In genomic region chr2:216414772-216415319, GRCh38 we compare ENCODE assay signal across 19 cellular contexts. TPM values are rescaled to one million over a fixed set of nuclear protein-coding genes. Genes with fewer than 3 reads are reported as not detected.
DNase-seq lines count a peak whose midpoint lies in the region; ATAC-seq and TF ChIP-seq lines count a peak whose summit lies in the region.
"Had no signal": no experiment of that assay in that cellular context is flagged by ENCODE, and none has a peak within 500 bp of the region (broad histone marks: within the 10 kb centered on the region; RNA-seq: fewer than 3 reads in every experiment).

No MANE protein-coding gene starts in this region.

- H3K4me3 ChIP-seq in breast epithelium (no peak overlapping the region), mammary epithelial cell (replicated peaks in 1 of 3; ENCODE audit: insufficient read depth in 1 of 3, low read depth in 2 of 3, low read length in 3 of 3) (no peak overlapping the region)
- H3K4me3 ChIP-seq: A549 had no signal

- H3K79me2 ChIP-seq in mammary epithelial cell (ENCODE audit: insufficient read depth, low read length), result peaks cover 12% of the 10 kb centered on the region

- H3K27me3 ChIP-seq in breast epithelium, result no peaks in the 10 kb centered on the region
- no peaks in the 10 kb centered on the region for H3K27me3 ChIP-seq in mammary epithelial cell (ENCODE audit: insufficient read depth, low read length)

- H3K4me1 Mint-ChIP-seq in MCF 10A (ENCODE audit: insufficient read depth, unreplicated experiment) (no peaks in the 10 kb centered on the region), Calu3 (ENCODE audit: low read depth, unreplicated experiment) (peaks cover 8% of the 10 kb centered on the region)

- CTCF ChIA-PET in MCF 10A (lab: Yijun Ruan, JAX), result interaction anchor here (0.6 to 3.6 kb wide), 4 partner anchors 11 to 1879 kb away, joined by 3 to 29 read pairs (median 4); partner anchors contain the start of gene XRCC5
- CTCF ChIA-PET in Calu3 (lab: Charles Lee), result interaction anchor here (0.6 kb wide), 1 partner anchor 22 kb away, joined by 4 read pairs; no protein-coding TSS in a partner anchor
- CTCF ChIA-PET in mammary epithelial cell (lab: Charles Lee; ENCODE audit: low non-redundant PET), result no interaction called here

- no peak overlapping the region for H3K4me2 ChIP-seq in mammary epithelial cell (ENCODE audit: insufficient read depth, low read depth, low read length)
- H3K4me2 ChIP-seq: A549 had no signal

- in situ Hi-C loops in mammary epithelial cell (cut with MboI; ENCODE audit: low sequenced_read_pairs in 2 of 2), result loop anchor here in 1 of 2 donors (25.0 kb wide), 1 partner anchor 228 kb away; no protein-coding TSS in a partner anchor

- dilution Hi-C loops in mammary epithelial cell (cut with HindIII; ENCODE audit: low sequenced_read_pairs), result no loop called here

- H3K27ac Mint-ChIP-seq in MCF 10A (ENCODE audit: low read depth, unreplicated experiment) (no peak overlapping the region), Calu3 (ENCODE audit: unreplicated experiment) (no peak overlapping the region)
- H3K27ac Mint-ChIP-seq: CD4-positive, alpha-beta memory T cell; HFFc6 had no signal

- H4K20me1 ChIP-seq in mammary epithelial cell (ENCODE audit: insufficient read depth, low read length), result no peaks in the 10 kb centered on the region

- DNase-seq in MCF 10A (ENCODE audit: unreplicated experiment) (no peak), breast epithelium (ENCODE audit: low spot score in 2 of 2) (no peak), Calu3 (no peak), mammary epithelial cell (no peak), germinal center (ENCODE audit: low spot score) (no peak), NCI-H524 treated with DMSO at 0.1 percent for 48 hours (lab: John Stamatoyannopoulos, UW) (no peak)
- DNase-seq: AML-193; CD4-positive, alpha-beta memory T cell; GOT3; H7; HFFc6; IMR-90; KBM-7 had no signal

- no peaks in the 10 kb centered on the region for H3K9me3 Mint-ChIP-seq in MCF 10A (ENCODE audit: unreplicated experiment)
- H3K9me3 Mint-ChIP-seq in Calu3 (ENCODE audit: low read depth, unreplicated experiment), result no peaks in the 10 kb centered on the region
- H3K9me3 Mint-ChIP-seq: CD4-positive, alpha-beta memory T cell; HFFc6 had no signal

- H3K27me3 Mint-ChIP-seq in MCF 10A (ENCODE audit: insufficient read depth, unreplicated experiment) (no peaks in the 10 kb centered on the region), Calu3 (ENCODE audit: unreplicated experiment) (no peaks in the 10 kb centered on the region)
- H3K27me3 Mint-ChIP-seq: CD4-positive, alpha-beta memory T cell had no signal

- BruUV-seq in MCF 10A (replicated peaks; lab: Mats Ljungman, UMichigan) (TSS peak; percentile 31), Calu3 (replicated peaks; lab: Mats Ljungman, UMichigan) (TSS peak; percentile 19), mammary epithelial cell (replicated peaks; lab: Mats Ljungman, UMichigan) (TSS peak; percentile 44)

- POLR2A ChIA-PET in MCF 10A (lab: Yijun Ruan, JAX), result no interaction called here

- intact Hi-C loops in MCF 10A (cut with micrococcal nuclease) (loop anchor here (10.0 kb wide), 2 partner anchors 80 to 250 kb away; partner anchors contain the start of gene RPL37A), breast epithelium (cut with DNase I; ENCODE audit: low total_unique reads) (no loop called here), Calu3 (cut with micrococcal nuclease; ENCODE audit: unreplicated experiment) (no loop called here), mammary epithelial cell (cut with micrococcal nuclease) (no loop called here)

- H3K36me3 ChIP-seq in breast epithelium (no peaks in the 10 kb centered on the region), mammary epithelial cell (ENCODE audit: insufficient read depth, low read length) (peaks cover 3% of the 10 kb centered on the region)

- peaks cover 44% of the 10 kb centered on the region for H3K36me3 Mint-ChIP-seq in MCF 10A (ENCODE audit: insufficient read depth, unreplicated experiment)
- H3K36me3 Mint-ChIP-seq in Calu3 (ENCODE audit: insufficient read depth, unreplicated experiment), result peaks cover 17% of the 10 kb centered on the region

- H3K9me3 ChIP-seq in breast epithelium (no peaks in the 10 kb centered on the region), mammary epithelial cell (replicated peaks; ENCODE audit: insufficient read depth, low read length) (no peaks in the 10 kb centered on the region)
- H3K9me3 ChIP-seq: A549 had no signal

- H3K4me1 ChIP-seq in breast epithelium (no peaks in the 10 kb centered on the region), mammary epithelial cell (ENCODE audit: insufficient read depth, low read length) (peaks cover 8% of the 10 kb centered on the region)

- no peak for TF ChIP-seq POLR2A in breast epithelium (IDR thresholded peaks at IDR 0.05)

- no peak overlapping the region for H3K9ac ChIP-seq in mammary epithelial cell (ENCODE audit: insufficient read depth, low read length)

- no peak for ATAC-seq in GM18868 (IDR thresholded peaks at IDR 0.05; ENCODE audit: unreplicated experiment)
- ATAC-seq: A549, HCT116 had no signal

- no peak overlapping the region for H2AFZ ChIP-seq in mammary epithelial cell (ENCODE audit: low read depth, low read length)

- H3K27ac ChIP-seq in breast epithelium (no peak overlapping the region), mammary epithelial cell (ENCODE audit: insufficient read depth, low read depth, low read length) (no peak overlapping the region)
- H3K27ac ChIP-seq: 22Rv1, A549, C4-2B, HL-60 had no signal

- 92% methylated on average over 3 of the region's 3 CpGs for WGBS in mammary epithelial cell (ENCODE audit: low coverage, missing lambda C conversion rate)

- TF ChIP-seq CTCF in MCF 10A (IDR thresholded peaks at IDR 0.05; ENCODE audit: unreplicated experiment) (no peak), breast epithelium (IDR thresholded peaks at IDR 0.05) (no peak), Calu3 (IDR thresholded peaks at IDR 0.05; ENCODE audit: unreplicated experiment) (no peak), mammary epithelial cell (conservative IDR thresholded peaks at IDR 0.05 in 1 of 2, IDR thresholded peaks at IDR 0.05 in 1 of 2; ENCODE audit: extremely low read depth in 1 of 2, insufficient read depth in 1 of 2, low read depth in 1 of 2, low read length in 2 of 2) (no peak)

- no peak overlapping the region for H3K4me3 Mint-ChIP-seq in MCF 10A (ENCODE audit: unreplicated experiment)
- H3K4me3 Mint-ChIP-seq in Calu3 (ENCODE audit: low read depth, unreplicated experiment), result no peak overlapping the region
- H3K4me3 Mint-ChIP-seq: HFFc6 had no signal

RNA-seq across cellular contexts. Expression of gene SMARCAL1, which starts 2.6 kb away (rescaled TPM):
- total RNA-seq in MCF 10A (2022) (22.1 and 24.0 TPM in 2 replicates), breast epithelium (10 to 100 TPM; 12.0 to 28.1 (median 20.6) TPM), Calu3 (2022) (24.6 and 25.4 TPM in 2 replicates), mammary epithelial cell (10 to 100 TPM; 12.8 to 25.8 TPM)
- polyA plus RNA-seq in mammary epithelial cell, result 24.6 TPM
- polyA minus RNA-seq in mammary epithelial cell, result 50.1 TPM

RNA-seq across cellular contexts. Expression of gene MARCHF4, which starts 42.6 kb away (rescaled TPM):
- total RNA-seq in MCF 10A (2022), result 0.17 and 0.33 TPM in 2 replicates
- not detected for total RNA-seq in breast epithelium
- total RNA-seq in Calu3 (2022), result 0.37 and 0.54 TPM in 2 replicates
- total RNA-seq in mammary epithelial cell, result 1 to 10 TPM in 1 of 2 donors, under 1 TPM in 1; under 0.01 to 4.6 TPM
- polyA plus RNA-seq in mammary epithelial cell, result 1.5 TPM
- 2.2 TPM for polyA minus RNA-seq in mammary epithelial cell
- total RNA-seq: CD4-positive, alpha-beta memory T cell had no signal
- polyA plus RNA-seq: CD4-positive, alpha-beta memory T cell had no signal
